ENCODE assay signal across 22 cellular contexts in genomic region chr17:4381690-4382671, GRCh38. TPM values are rescaled to one million over a fixed set of nuclear protein-coding genes. Genes with fewer than 3 reads are reported as not detected.
A peak's percentile ranks its signal among the peaks of the same experiment; 100 is the strongest.
DNase-seq lines count a peak whose midpoint lies in the region; ATAC-seq, FAIRE-seq and TF ChIP-seq lines count a peak whose summit lies in the region.
"Had no signal": no experiment of that assay in that cellular context is flagged by ENCODE, and none has a peak within 500 bp of the region (broad histone marks: within the 10 kb centered on the region; RNA-seq: fewer than 3 reads in every experiment).

No MANE protein-coding gene starts in this region.

- TF ChIP-seq RAD21 in GM12878 (IDR thresholded peaks at IDR 0.05; ENCODE audit: insufficient read depth, low read depth, low read length) = no peak

- TF ChIP-seq EP300 in GM12878 (IDR thresholded peaks at IDR 0.05; ENCODE audit: borderline replicate concordance in 1 of 2, control insufficient read depth in 1 of 2, low read depth in 2 of 2, low read length in 2 of 2) (no peak), esophagus muscularis mucosa (IDR thresholded peaks at IDR 0.05) (no peak)

- SMC1A ChIA-PET in GM12878 (lab: Charles Lee; ENCODE audit: uncharacterized antibody, unreplicated experiment) = interaction anchor here (0.7 kb wide), 1 partner anchor 244 kb away, joined by 3 read pairs; no protein-coding TSS in a partner anchor

- H3K36me3 ChIP-seq in DOHH2 (ENCODE audit: control insufficient read depth, low read length) (no peaks in the 10 kb centered on the region), HEK293 (ENCODE audit: control insufficient read depth in 2 of 2, insufficient read depth in 1 of 2, low read length in 2 of 2) (no peaks in the 10 kb centered on the region), GM12878 (ENCODE audit: control insufficient read depth in 2 of 2, insufficient read depth in 2 of 2, low read length in 1 of 2) (no peaks in the 10 kb centered on the region), neutrophil (no peaks in the 10 kb centered on the region), aorta (ENCODE audit: control insufficient read depth in 1 of 2, insufficient read depth in 2 of 2, low read length in 1 of 2) (no peaks in the 10 kb centered on the region), esophagus muscularis mucosa (no peaks in the 10 kb centered on the region)
- H3K36me3 ChIP-seq: right atrium auricular region, transverse colon had no signal

- H3K27ac ChIP-seq in DOHH2 (ENCODE audit: low read depth, low read length) = peak overlapping the region; percentile 91
- no peak overlapping the region for H3K27ac ChIP-seq in HEK293 (ENCODE audit: extremely low read depth, low read depth, low read length)
- no peak overlapping the region for H3K27ac ChIP-seq in GM12878 (ENCODE audit: control insufficient read depth, insufficient read depth)
- peak overlapping the region; percentile 36 for H3K27ac ChIP-seq in neutrophil
- H3K27ac ChIP-seq in aorta (ENCODE audit: low read depth in 1 of 2, low read length in 2 of 2) = no peak overlapping the region
- no peak overlapping the region for H3K27ac ChIP-seq in esophagus muscularis mucosa (replicated peaks in 1 of 4)
- H3K27ac ChIP-seq: right atrium auricular region, transverse colon, VCaP had no signal

- TF ChIP-seq CTCF in DOHH2 (IDR thresholded peaks at IDR 0.05; ENCODE audit: low read depth, low read length, poor library complexity, severe bottlenecking) (no peak), HEK293 (tag by site-specific recombination; IDR thresholded peaks at IDR 0.05) (no peak), GM12878 (IDR thresholded peaks at IDR 0.05 in 2 of 3, conservative IDR thresholded peaks at IDR 0.05 in 1 of 3; ENCODE audit: control insufficient read depth in 2 of 3, extremely low read depth in 1 of 3, insufficient read depth in 1 of 3, low read depth in 3 of 3, low read length in 3 of 3) (no peak), neutrophil (IDR thresholded peaks at IDR 0.05) (no peak), esophagus muscularis mucosa (IDR thresholded peaks at IDR 0.05) (no peak)

- no peak for ATAC-seq in GM12878
- ATAC-seq in aorta (ENCODE audit: low FRiP score) = no peak
- ATAC-seq: activated T-helper 17 cell treated with anti-CD3 and anti-CD28 coated beads, Interleukin-2, amount 50 U/mL, for 72 hours had no signal

- POLR2A ChIA-PET in HEK293 (lab: Yijun Ruan, JAX) = no interaction called here
- POLR2A ChIA-PET in GM12878 (lab: Charles Lee) = no interaction called here

- FAIRE-seq in GM12878 (lab: Jason Lieb, UNC) = no peak
- FAIRE-seq: endothelial cell of umbilical vein had no signal

- H3F3A ChIP-seq in DOHH2 (ENCODE audit: control insufficient read depth, insufficient read depth) = peaks cover 18% of the 10 kb centered on the region

- in situ Hi-C loops in GM12878 (cut with MboI) = no loop called here

- no peak overlapping the region for H3K9ac ChIP-seq in GM12878 (ENCODE audit: control insufficient read depth, insufficient read depth, low read length)

- H3K4me3 ChIP-seq in DOHH2 (ENCODE audit: low read length) (peak overlapping the region; percentile 59), HEK293 (ENCODE audit: low read depth, low read length) (no peak overlapping the region), GM12878 (no peak overlapping the region), neutrophil (ENCODE audit: low read depth in 1 of 2, low read length in 1 of 2) (no peak overlapping the region), aorta (ENCODE audit: low read length in 2 of 2) (no peak overlapping the region), esophagus muscularis mucosa (no peak overlapping the region)
- H3K4me3 ChIP-seq: lung, right atrium auricular region, transverse colon had no signal

- H3K9me3 ChIP-seq in DOHH2 (ENCODE audit: control insufficient read depth, insufficient read depth, low read length) (no peaks in the 10 kb centered on the region), HEK293 (ENCODE audit: control insufficient read depth, insufficient read depth, low read depth, low read length) (no peaks in the 10 kb centered on the region), GM12878 (replicated peaks; ENCODE audit: control insufficient read depth, insufficient read depth, low read length) (no peaks in the 10 kb centered on the region), neutrophil (no peaks in the 10 kb centered on the region), aorta (ENCODE audit: control insufficient read depth, low read length) (no peaks in the 10 kb centered on the region), esophagus muscularis mucosa (no peaks in the 10 kb centered on the region)
- H3K9me3 ChIP-seq: right atrium auricular region, transverse colon had no signal

- DNase-seq in GM12878 (ENCODE audit: low read depth, low spot score) = no peak
- DNase-seq in aorta = no peak
- no peak for DNase-seq in superior temporal gyrus (ENCODE audit: extremely low spot score)
- no peak for DNase-seq in esophagus muscularis mucosa (ENCODE audit: extremely low spot score)
- no peak for DNase-seq in occipital lobe (lab: John Stamatoyannopoulos, UW)
- DNase-seq: activated CD4-positive, alpha-beta T cell treated with anti-CD3 and anti-CD28 coated beads, Interleukin-2, amount 50 U/mL, for 1 hour; CD4-positive, CD25-positive, alpha-beta regulatory T cell; kidney glomerular epithelial cell; NCI-H1092 treated with DMSO at 0.1 percent for 48 hours; NCI-H1930; NCI-H526; nucleus accumbens; transverse colon had no signal

- BruUV-seq in GM12878 (replicated peaks; lab: Mats Ljungman, UMichigan) = no TSS peak

- no peaks in the 10 kb centered on the region for H4K20me1 ChIP-seq in DOHH2 (ENCODE audit: control insufficient read depth, insufficient read depth, low read depth, low read length)
- H4K20me1 ChIP-seq in GM12878 (ENCODE audit: control insufficient read depth, insufficient read depth) = no peaks in the 10 kb centered on the region

- no peak for TF ChIP-seq POLR2A in GM12878 (IDR thresholded peaks at IDR 0.05; ENCODE audit: low read depth, low read length)
- no peak for TF ChIP-seq POLR2A in esophagus muscularis mucosa (IDR thresholded peaks at IDR 0.05; ENCODE audit: low read depth)

- H3K4me1 ChIP-seq in DOHH2 (ENCODE audit: control insufficient read depth, low read length) = peaks cover 54% of the 10 kb centered on the region
- no peaks in the 10 kb centered on the region for H3K4me1 ChIP-seq in HEK293 (ENCODE audit: control insufficient read depth, insufficient read depth, low read length)
- peaks cover 26% of the 10 kb centered on the region for H3K4me1 ChIP-seq in GM12878 (ENCODE audit: control insufficient read depth, insufficient read depth, low read length)
- peaks cover 4 to 7% of the 10 kb centered on the region in 2 experiments for H3K4me1 ChIP-seq in neutrophil (ENCODE audit: control insufficient read depth in 1 of 2, insufficient read depth in 1 of 2, low read depth in 1 of 2, low read length in 1 of 2)
- H3K4me1 ChIP-seq in aorta (ENCODE audit: control insufficient read depth in 1 of 2, insufficient read depth in 2 of 2, low read length in 2 of 2) = no peaks in the 10 kb centered on the region
- H3K4me1 ChIP-seq in esophagus muscularis mucosa = peaks cover 0 to 18% (median 10%) of the 10 kb centered on the region in 4 donors
- H3K4me1 ChIP-seq: right atrium auricular region, transverse colon had no signal

- H3K27me3 ChIP-seq in DOHH2 (ENCODE audit: control insufficient read depth, low read length) = no peaks in the 10 kb centered on the region
- no peaks in the 10 kb centered on the region for H3K27me3 ChIP-seq in GM12878 (replicated peaks in 1 of 2; ENCODE audit: control insufficient read depth in 2 of 2, insufficient read depth in 2 of 2, low read length in 1 of 2)
- peaks cover 3% of the 10 kb centered on the region for H3K27me3 ChIP-seq in neutrophil
- no peaks in the 10 kb centered on the region for H3K27me3 ChIP-seq in aorta (ENCODE audit: control insufficient read depth in 1 of 2, insufficient read depth in 2 of 2, low read length in 1 of 2)
- H3K27me3 ChIP-seq in esophagus muscularis mucosa = no peaks in the 10 kb centered on the region
- H3K27me3 ChIP-seq: right atrium auricular region, transverse colon had no signal

- 90% methylated on average over 6 of the region's 7 CpGs for WGBS in GM12878 (ENCODE audit: insufficient coverage, insufficient replicate concordance, low lambda C conversion rate, missing lambda C conversion rate)
- 62 to 63% methylated on average over 7 of the region's 7 CpGs for WGBS in aorta, 2 donors
- WGBS in esophagus muscularis mucosa = 66% methylated on average over 7 of the region's 7 CpGs

- RAD21 ChIA-PET in GM12878 (lab: Charles Lee; ENCODE audit: unreplicated experiment) = no interaction called here

- H3K4me2 ChIP-seq in DOHH2 (ENCODE audit: low read length) (peak overlapping the region; percentile 88), GM12878 (ENCODE audit: control insufficient read depth, insufficient read depth) (no peak overlapping the region)

- H3K79me2 ChIP-seq in DOHH2 (ENCODE audit: control insufficient read depth, low read length) (peaks cover 3% of the 10 kb centered on the region; the same call in 1 of the 2 replicates), GM12878 (ENCODE audit: control insufficient read depth, insufficient read depth, low read length) (no peaks in the 10 kb centered on the region)

- H3K9me2 ChIP-seq in DOHH2 (replicated peaks; ENCODE audit: control insufficient read depth, low read length) = no peaks in the 10 kb centered on the region

- H2AFZ ChIP-seq in GM12878 (ENCODE audit: control insufficient read depth, low read depth, low read length) = peak overlapping the region; percentile 34; the same call in 1 of the 2 replicates

- CTCF ChIA-PET in HEK293 (lab: Yijun Ruan, JAX) = no interaction called here
- CTCF ChIA-PET in GM12878 (lab: Yijun Ruan, JAX) = interaction anchor here (1.6 kb wide), 1 partner anchor 14 kb away, joined by 4 read pairs; no protein-coding TSS in a partner anchor

- intact Hi-C loops in GM12878 (cut with micrococcal nuclease; ENCODE audit: unreplicated experiment) = no loop called here
- intact Hi-C loops in aorta (cut with DNase I) = no loop called here
- intact Hi-C loops in esophagus muscularis mucosa (cut with DNase I) = no loop called here

RNA-seq across cellular contexts. Expression of gene UBE2G1, which starts 15.5 kb away (rescaled TPM):
- total RNA-seq in GM12878 (2013; cell fraction: nucleolus; rRNA removed) = 55.1 and 58.6 TPM in 2 replicates
- total RNA-seq in GM12878 (2014; rRNA removed) (83.7 and 84.4 TPM in 2 replicates), GM12878 (2014; rRNA removed; fragmentation: Illumina TruSeq; extraction: Trizol) (48.0 and 51.9 TPM in 2 replicates), GM12878 (2021) (123 and 131 TPM in 2 replicates), aorta (10 to 100 TPM; 48.3 TPM), esophagus muscularis mucosa (10 to 100 TPM; 53.7 to 84.3 (median 61.2) TPM), occipital lobe (43.4 TPM)
- polyA plus RNA-seq in GM12878 (2011; ENCODE audit: low read depth) = 43.3 TPM
- polyA plus RNA-seq in GM12878 (2011; rRNA removed) (95.7 and 128 TPM in 2 replicates), GM12878 (2014; fragmentation: Illumina TruSeq; extraction: Trizol) (69.3 and 85.9 TPM in 2 replicates), GM12878 (2014; fragmentation: Nextera tagmentation; extraction: Ambion mirVana) (10 to 100 TPM; 24.4 to 35.2 TPM), GM12878 (2014; rRNA removed) (70.3 and 74.0 TPM in 2 replicates), GM12878 (2016; fragmentation: Nextera tagmentation; extraction: Ambion mirVana) (100 to 1,000 TPM; 119 to 139 TPM), aorta (10 to 100 TPM; 15.5 to 20.4 TPM)
- polyA plus RNA-seq in GM12878 (2011; cell fraction: cytosol; rRNA removed) = 50.6 and 51.7 TPM in 2 replicates
- polyA plus RNA-seq in GM12878 (2011; cell fraction: nucleus; rRNA removed) = 30.8 and 36.2 TPM in 2 replicates
- 63.2 and 89.0 TPM in 2 replicates for polyA plus RNA-seq in GM12878 (2012)
- 43.7 and 60.8 TPM in 2 replicates for polyA minus RNA-seq in GM12878 (2011; rRNA and poly(A)+ RNA removed)
- polyA minus RNA-seq in GM12878 (2011; cell fraction: cytosol; rRNA and poly(A)+ RNA removed) = 33.3 and 55.7 TPM in 2 replicates
- polyA minus RNA-seq in GM12878 (2011; cell fraction: nucleus; rRNA and poly(A)+ RNA removed) = 19.8 and 42.3 TPM in 2 replicates

RNA-seq across cellular contexts. Expression of gene SPNS3, which starts 51.8 kb away (rescaled TPM):
- 0.23 and 0.29 TPM in 2 replicates for total RNA-seq in GM12878 (2013; cell fraction: nucleolus; rRNA removed)
- total RNA-seq in GM12878 (2014; rRNA removed) (2.6 and 3.3 TPM in 2 replicates), GM12878 (2014; rRNA removed; fragmentation: Illumina TruSeq; extraction: Trizol) (0.51 and 0.89 TPM in 2 replicates), GM12878 (2021) (2.0 and 2.3 TPM in 2 replicates), aorta (1 to 10 TPM in 1 of 2 donors, under 1 TPM in 1; 0.19 to 1.2 TPM), esophagus muscularis mucosa (under 1 TPM in 1 of 4 donors, not detected in 3; 0.17 TPM), occipital lobe (0.47 TPM)
- polyA plus RNA-seq in GM12878 (2011; ENCODE audit: low read depth) = not detected
- polyA plus RNA-seq in GM12878 (2011; rRNA removed) (0.16 and 0.35 TPM in 2 replicates), GM12878 (2014; fragmentation: Illumina TruSeq; extraction: Trizol) (0.29 and 0.50 TPM in 2 replicates), GM12878 (2014; fragmentation: Nextera tagmentation; extraction: Ambion mirVana) (under 1 TPM; 0.24 TPM), GM12878 (2014; rRNA removed) (2.2 and 2.3 TPM in 2 replicates), GM12878 (2016; fragmentation: Nextera tagmentation; extraction: Ambion mirVana) (1 to 10 TPM; 1.0 to 2.3 TPM), aorta (under 1 TPM in 1 of 2 donors, not detected in 1; 0.25 TPM)
- polyA plus RNA-seq in GM12878 (2011; cell fraction: cytosol; rRNA removed) = 0.49 and 0.57 TPM in 2 replicates
- 1.0 and 1.2 TPM in 2 replicates for polyA plus RNA-seq in GM12878 (2011; cell fraction: nucleus; rRNA removed)
- 0.51 and 0.80 TPM in 2 replicates for polyA plus RNA-seq in GM12878 (2012)
- polyA minus RNA-seq in GM12878 (2011; rRNA and poly(A)+ RNA removed) = 0.29 and 0.31 TPM in 2 replicates
- not detected in 2 replicates for polyA minus RNA-seq in GM12878 (2011; cell fraction: cytosol; rRNA and poly(A)+ RNA removed)
- 0.24 and 0.86 TPM in 2 replicates for polyA minus RNA-seq in GM12878 (2011; cell fraction: nucleus; rRNA and poly(A)+ RNA removed)
- total RNA-seq: LHCN-M2, right atrium auricular region, transverse colon had no signal

Comparison
In these comparisons a context has a peak if more than half of its experiments do, and no peak if none do; other contexts are left out.
1. H3K27ac ChIP-seq: peak in DOHH2 (single experiment) and neutrophil (single experiment); none in HEK293 (single experiment), GM12878 (single experiment), aorta (0 of 2) and esophagus muscularis mucosa (0 of 4).